Comparison of ENCODE assay signal across 8 cellular contexts in the genomic region with DNA sequence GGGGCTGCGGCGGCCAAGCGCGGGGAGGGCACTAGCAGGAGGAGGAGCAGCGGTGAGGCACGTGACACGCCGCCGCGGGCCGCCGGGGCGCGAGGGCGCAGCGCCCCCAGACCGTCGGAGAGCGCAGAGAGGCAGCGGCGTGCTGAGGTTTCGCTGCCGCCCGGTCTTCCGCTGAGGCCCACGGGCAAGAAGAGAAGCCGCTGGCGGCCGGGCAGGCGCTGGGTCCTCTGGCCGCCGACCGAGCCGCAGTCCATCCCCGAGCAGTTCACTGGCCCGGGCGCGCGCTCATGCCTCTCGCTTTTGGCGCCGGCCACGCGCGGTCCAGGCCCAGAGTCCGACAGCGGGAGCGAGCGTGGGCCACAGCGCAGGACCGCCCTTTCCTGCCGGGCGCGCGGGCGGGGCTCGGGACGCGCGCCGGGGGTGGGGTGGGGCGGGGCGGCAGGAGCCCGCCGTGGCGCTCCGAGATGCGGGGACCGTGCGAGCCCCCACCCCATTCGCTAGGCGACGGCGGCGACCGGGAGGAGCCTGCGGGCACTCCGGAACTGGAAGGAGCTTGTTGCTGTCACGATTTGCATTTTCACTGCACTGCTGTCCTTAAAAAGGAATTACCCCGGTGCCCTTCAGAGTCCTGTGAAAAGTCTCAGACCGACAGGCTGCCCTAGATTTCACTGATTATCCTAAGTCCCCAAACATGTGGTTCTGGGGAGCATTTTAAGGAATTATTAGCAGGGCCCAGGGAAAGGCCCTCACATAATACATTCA. TPM values are rescaled to one million over a fixed set of nuclear protein-coding genes. Genes with fewer than 3 reads are reported as not detected.
DNase-seq lines count a peak whose midpoint lies in the region; ATAC-seq and TF ChIP-seq lines count a peak whose summit lies in the region.

A gene with protein sequence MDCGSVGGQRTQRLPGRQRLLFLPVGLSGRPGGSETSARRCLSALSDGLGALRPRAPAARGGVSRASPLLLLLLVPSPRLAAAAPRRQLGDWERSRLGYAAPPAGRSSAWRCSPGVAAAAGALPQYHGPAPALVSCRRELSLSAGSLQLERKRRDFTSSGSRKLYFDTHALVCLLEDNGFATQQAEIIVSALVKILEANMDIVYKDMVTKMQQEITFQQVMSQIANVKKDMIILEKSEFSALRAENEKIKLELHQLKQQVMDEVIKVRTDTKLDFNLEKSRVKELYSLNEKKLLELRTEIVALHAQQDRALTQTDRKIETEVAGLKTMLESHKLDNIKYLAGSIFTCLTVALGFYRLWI (minus strand): TSS at position 382 of the 762 bp plus-strand sequence. CDS start 128 bp downstream, at position 254.

- peak within 1 kb of the TSS; percentile 72 for H3K9ac ChIP-seq in rectal smooth muscle tissue (ENCODE audit: low read length)

- H3K4me1 Mint-ChIP-seq in T-helper 2 cell treated with Interferon-gamma antibody and Interleukin-4, amounts not matched to agents 5 μg/mL and 100 μg/mL, for 36 hours (ENCODE audit: low read depth) = peaks cover 35% of the 10 kb centered on the region

- intact Hi-C loops in ascending aorta (cut with DNase I) (loop anchor here (1.0 to 10.0 kb wide), 7 partner anchors 20 to 1430 kb away; a partner anchor contains a TSS), vagina (cut with DNase I) (no loop called here)

- TF ChIP-seq POLR2A in vagina (IDR thresholded peaks at IDR 0.05) = peak in 1 of 2 donors; percentile 56

- TF ChIP-seq CTCF in ascending aorta (IDR thresholded peaks at IDR 0.05) (peak in 1 of 3 experiments; percentile 21), vagina (IDR thresholded peaks at IDR 0.05) (peak in 1 of 3 experiments; percentile 26)

- no peaks in the 10 kb centered on the region for H3K36me3 ChIP-seq in ascending aorta
- H3K36me3 ChIP-seq in rectal smooth muscle tissue (ENCODE audit: control insufficient read depth, insufficient read depth, low read length) = no peaks in the 10 kb centered on the region
- no peaks in the 10 kb centered on the region for H3K36me3 ChIP-seq in vagina

- no peaks in the 10 kb centered on the region for H3K9me3 Mint-ChIP-seq in T-helper 2 cell treated with Interferon-gamma antibody and Interleukin-4, amounts not matched to agents 5 μg/mL and 100 μg/mL, for 36 hours

- peaks cover 1% of the 10 kb centered on the region for H3K36me3 Mint-ChIP-seq in T-helper 2 cell treated with Interferon-gamma antibody and Interleukin-4, amounts not matched to agents 5 μg/mL and 100 μg/mL, for 36 hours (ENCODE audit: low read depth)

- no peaks in the 10 kb centered on the region for H3K9me3 ChIP-seq in ascending aorta
- no peaks in the 10 kb centered on the region for H3K9me3 ChIP-seq in vagina

- H3K4me1 ChIP-seq in ascending aorta (peaks cover 5 to 28% of the 10 kb centered on the region in 2 donors), rectal smooth muscle tissue (ENCODE audit: control insufficient read depth, insufficient read depth, low read length) (peaks cover 14% of the 10 kb centered on the region), vagina (peaks cover 30% of the 10 kb centered on the region)

- ATAC-seq in GM18498 (IDR thresholded peaks at IDR 0.05; ENCODE audit: unreplicated experiment) (peak; percentile 84), HG02852 (IDR thresholded peaks at IDR 0.05; ENCODE audit: unreplicated experiment) (peak; percentile 78)

- H3K4me3 Mint-ChIP-seq in T-helper 2 cell treated with Interferon-gamma antibody and Interleukin-4, amounts not matched to agents 5 μg/mL and 100 μg/mL, for 36 hours = peak within 1 kb of the TSS; percentile 89

- peak within 1 kb of the TSS; percentile 95 for H3K27ac ChIP-seq in ascending aorta
- H3K27ac ChIP-seq in rectal smooth muscle tissue (ENCODE audit: low read depth, low read length) = peak within 1 kb of the TSS; percentile 88
- peak within 1 kb of the TSS; percentile 97 for H3K27ac ChIP-seq in vagina

- peaks cover 8% of the 10 kb centered on the region for H3K27me3 Mint-ChIP-seq in T-helper 2 cell treated with Interferon-gamma antibody and Interleukin-4, amounts not matched to agents 5 μg/mL and 100 μg/mL, for 36 hours (ENCODE audit: low read depth)

- peak within 1 kb of the TSS; percentile 76 for H3K27ac Mint-ChIP-seq in T-helper 2 cell treated with Interferon-gamma antibody and Interleukin-4, amounts not matched to agents 5 μg/mL and 100 μg/mL, for 36 hours

- peak; percentile 89 for DNase-seq in NCI-H146 (lab: John Stamatoyannopoulos, UW)
- DNase-seq in T-helper 2 cell treated with Interferon-gamma antibody and Interleukin-4, amounts not matched to agents 5 μg/mL and 100 μg/mL, for 36 hours (ENCODE audit: low spot score) = peak; percentile 87
- DNase-seq in ascending aorta (ENCODE audit: low spot score in 2 of 2) = peak; percentile 41 to 93
- DNase-seq in hepatic stellate cell (ENCODE audit: low spot score) = peak; percentile 86
- DNase-seq in vagina (ENCODE audit: extremely low spot score in 2 of 2) = peak in 1 of 2 donors; percentile 91

- H3K27me3 ChIP-seq in ascending aorta (no peaks in the 10 kb centered on the region), rectal smooth muscle tissue (ENCODE audit: control insufficient read depth, insufficient read depth, low read length) (no peaks in the 10 kb centered on the region), vagina (no peaks in the 10 kb centered on the region)

- H3K4me3 ChIP-seq in ascending aorta (peak within 1 kb of the TSS; percentile 84 to 97), rectal smooth muscle tissue (ENCODE audit: low read length) (peak within 1 kb of the TSS; percentile 75), vagina (peak within 1 kb of the TSS; percentile 81 to 84)

RNA-seq across cellular contexts. Expression of the gene that starts here (rescaled TPM):
- 2.8 TPM for total RNA-seq in ascending aorta
- 15.0 TPM for total RNA-seq in vagina
